Comparison of ENCODE assay signal across 21 cellular contexts in the genomic region with DNA sequence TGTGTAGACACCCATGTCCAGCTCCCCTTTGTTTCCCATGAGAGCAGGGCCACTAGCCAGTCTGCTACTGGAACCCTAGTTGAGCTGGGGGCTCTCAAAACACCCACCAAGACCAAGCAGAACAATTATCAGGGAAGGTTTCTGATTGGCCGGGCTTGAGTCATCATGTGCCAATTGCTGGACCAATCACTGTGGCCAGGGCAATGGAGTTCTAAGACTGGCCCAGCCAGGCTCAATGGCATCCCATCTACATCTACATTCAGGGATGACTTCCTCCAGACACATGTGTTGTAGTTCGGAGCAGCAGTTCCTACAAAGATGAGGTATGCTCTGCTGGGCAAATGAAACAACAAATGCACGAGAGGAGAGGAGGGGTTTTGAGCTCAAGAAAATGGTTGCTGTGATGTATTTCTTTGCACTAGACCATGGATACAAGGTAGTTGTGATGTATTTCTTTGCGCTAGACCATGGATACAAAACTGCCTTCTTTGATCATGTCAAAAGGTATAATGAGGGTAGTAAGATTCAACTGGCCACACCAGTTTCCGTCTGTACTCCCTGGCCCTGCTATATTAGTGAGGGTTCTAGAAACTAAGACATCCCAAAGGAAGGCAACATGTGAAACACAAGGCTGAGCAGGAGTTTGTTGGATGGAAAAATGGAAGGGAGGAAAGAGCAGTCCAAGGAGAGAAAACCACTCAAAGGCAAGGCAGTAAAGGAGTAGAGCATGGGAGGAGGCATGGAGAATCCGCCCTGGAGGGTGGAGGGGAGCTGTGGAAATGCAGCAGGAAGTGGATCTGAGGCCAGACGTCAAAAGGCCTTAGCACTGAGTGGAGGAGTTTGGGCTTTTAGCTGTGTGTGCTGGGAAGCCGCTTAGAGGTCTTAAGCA. TPM values are rescaled to one million over a fixed set of nuclear protein-coding genes. Genes with fewer than 3 reads are reported as not detected.
DNase-seq lines count a peak whose midpoint lies in the region; ATAC-seq lines count a peak whose summit lies in the region.
"Had no signal": no experiment of that assay in that cellular context is flagged by ENCODE, and none has a peak within 500 bp of the region (broad histone marks: within the 10 kb centered on the region; RNA-seq: fewer than 3 reads in every experiment).

No MANE protein-coding gene starts in this region.

- H3K4me1 Mint-ChIP-seq in IgD-negative memory B cell = peaks cover 25 to 44% (median 29%) of the 10 kb centered on the region in 3 donors
- peaks cover 34% of the 10 kb centered on the region for H3K4me1 Mint-ChIP-seq in memory B cell

- DNase-seq in memory B cell (ENCODE audit: low spot score in 2 of 2) = no peak
- no peak for DNase-seq in aorta
- no peak for DNase-seq in NCI-H2029 (lab: John Stamatoyannopoulos, UW)
- DNase-seq in DMS114 treated with DMSO at 0.1 percent for 48 hours (lab: John Stamatoyannopoulos, UW; ENCODE audit: unreplicated experiment) = no peak
- no peak for DNase-seq in stimulated activated naive CD4-positive, alpha-beta T cell (lab: John Stamatoyannopoulos, UW)
- DNase-seq: Calu3; CD4-positive, alpha-beta memory T cell; KG1; NCI-H1092; NCI-H1436; NCI-H1930; NCI-H2227 treated with DMSO at 0.1 percent for 48 hours; NCI-H510A treated with DMSO at 0.1 percent for 48 hours; NCI-H748 treated with DMSO at 0.1 percent for 48 hours; NK-92 treated with Interleukin-12 subunit alpha and Interleukin-12 subunit beta, amount 100 ng/mL, for 24 hours had no signal

- H3K4me3 ChIP-seq in aorta (ENCODE audit: low read length in 2 of 2) = no peak overlapping the region
- H3K4me3 ChIP-seq: BLaER1, Peyer's patch had no signal

- H3K9me3 Mint-ChIP-seq in IgD-negative memory B cell = peaks cover 0 to 5% (median 0%) of the 10 kb centered on the region in 3 donors
- H3K9me3 Mint-ChIP-seq in memory B cell = peaks cover 2% of the 10 kb centered on the region

- H3K27me3 ChIP-seq in aorta (ENCODE audit: control insufficient read depth in 1 of 2, insufficient read depth in 2 of 2, low read length in 1 of 2) = no peaks in the 10 kb centered on the region
- H3K27me3 ChIP-seq: BLaER1, Peyer's patch had no signal

- H3K27ac Mint-ChIP-seq in IgD-negative memory B cell (peak overlapping the region; percentile 59 to 97 (median 73)), memory B cell (peak overlapping the region; percentile 91)

- no peaks in the 10 kb centered on the region for H3K36me3 ChIP-seq in aorta (ENCODE audit: control insufficient read depth in 1 of 2, insufficient read depth in 2 of 2, low read length in 1 of 2)
- H3K36me3 ChIP-seq: BLaER1, Peyer's patch had no signal

- H3K4me3 Mint-ChIP-seq in IgD-negative memory B cell (peak overlapping the region in 3 of 4 donors; percentile 18 to 61 (median 31)), memory B cell (no peak overlapping the region)

- intact Hi-C loops in aorta (cut with DNase I) = loop anchor here (10.0 kb wide), 1 partner anchor 185 kb away; no protein-coding TSS in a partner anchor

- ATAC-seq in memory B cell (ENCODE audit: low read depth) = no peak
- peak; percentile 37 for ATAC-seq in aorta (ENCODE audit: low FRiP score)
- ATAC-seq: HepG2 had no signal

- H3K27ac ChIP-seq in angular gyrus (ENCODE audit: low read depth, low read length) (peak overlapping the region; percentile 1), aorta (ENCODE audit: low read depth in 1 of 2, low read length in 2 of 2) (no peak overlapping the region)
- H3K27ac ChIP-seq: BLaER1 had no signal

- WGBS in aorta, 2 donors = 89 to 90% methylated on average over 8 of the region's 8 CpGs

- H3K27me3 Mint-ChIP-seq in IgD-negative memory B cell (no peaks in the 10 kb centered on the region), memory B cell (no peaks in the 10 kb centered on the region)

- H3K9me3 ChIP-seq in aorta (ENCODE audit: control insufficient read depth, low read length) = no peaks in the 10 kb centered on the region
- H3K9me3 ChIP-seq: BLaER1, Peyer's patch had no signal

- peaks cover 0 to 4% of the 10 kb centered on the region in 2 donors for H3K4me1 ChIP-seq in aorta (ENCODE audit: control insufficient read depth in 1 of 2, insufficient read depth in 2 of 2, low read length in 2 of 2)
- H3K4me1 ChIP-seq: BLaER1 had no signal

- H3K36me3 Mint-ChIP-seq in IgD-negative memory B cell (peaks cover 1% of the 10 kb centered on the region), memory B cell (peaks cover 2% of the 10 kb centered on the region)
- H3K36me3 Mint-ChIP-seq: CD4-positive, alpha-beta memory T cell had no signal

RNA-seq across cellular contexts. Expression of a gene that starts 8.9 kb away (rescaled TPM):
- polyA plus RNA-seq in IgD-negative memory B cell (2.8 TPM), aorta (under 1 TPM in 1 of 2 donors, not detected in 1; 0.75 TPM)
- 1 to 10 TPM; 5.6 to 9.7 TPM for total RNA-seq in aorta
- total RNA-seq: Calu3; CD4-positive, alpha-beta memory T cell; HepG2; OCI-LY7 had no signal
- polyA plus RNA-seq: CD4-positive, alpha-beta memory T cell; HepG2 had no signal
